ENCODE assay signal across 1 cellular context in genomic region chr7:50270531-50271018, GRCh38.
TF ChIP-seq lines count a peak whose summit lies in the region.

No MANE protein-coding gene starts in this region.

TF ChIP-seq in HepG2, 621 proteins besides CTCF, POLR2A, EP300 and RAD21 (continued from another document):
- TF ChIP-seq ZNF691 (CRISPR knock-in tag; IDR thresholded peaks at IDR 0.05; ENCODE audit: borderline replicate concordance, low read depth): no peak
- TF ChIP-seq ZFX (CRISPR knock-in tag; IDR thresholded peaks at IDR 0.05; ENCODE audit: low read depth): no peak
- TF ChIP-seq ZFP82 (CRISPR knock-in tag; IDR thresholded peaks at IDR 0.05; ENCODE audit: borderline replicate concordance): no peak
- no peak for TF ChIP-seq HOXA7 (CRISPR knock-in tag; IDR thresholded peaks at IDR 0.05)
- TF ChIP-seq ZFP1 (CRISPR knock-in tag; IDR thresholded peaks at IDR 0.05): no peak
- no peak for TF ChIP-seq DMTF1 (CRISPR knock-in tag; IDR thresholded peaks at IDR 0.05)
- TF ChIP-seq MAF1 (CRISPR knock-in tag; IDR thresholded peaks at IDR 0.05; ENCODE audit: borderline replicate concordance): no peak
- no peak for TF ChIP-seq ZNF430 (CRISPR knock-in tag; IDR thresholded peaks at IDR 0.05)
- no peak for TF ChIP-seq BCLAF1 (IDR thresholded peaks at IDR 0.05)
- no peak for TF ChIP-seq ZNF10 (CRISPR knock-in tag; IDR thresholded peaks at IDR 0.05; ENCODE audit: borderline replicate concordance, low read depth)
